Comparison of ENCODE assay signal across 17 cellular contexts in genomic region chr11:118807800-118808778, GRCh38. TPM values are rescaled to one million over a fixed set of nuclear protein-coding genes. Genes with fewer than 3 reads are reported as not detected.
DNase-seq lines count a peak whose midpoint lies in the region; ATAC-seq, FAIRE-seq and TF ChIP-seq lines count a peak whose summit lies in the region.
"Had no signal": no experiment of that assay in that cellular context is flagged by ENCODE, and none has a peak within 500 bp of the region (broad histone marks: within the 10 kb centered on the region; RNA-seq: fewer than 3 reads in every experiment).

No MANE protein-coding gene starts in this region.

- H2AFZ ChIP-seq in HepG2 (ENCODE audit: low read length) = no peak overlapping the region

- TF ChIP-seq RAD21 in HepG2 (CRISPR knock-in tag; IDR thresholded peaks at IDR 0.05) = no peak

- no peaks in the 10 kb centered on the region for H3K36me3 Mint-ChIP-seq in activated naive CD8-positive, alpha-beta T cell treated with anti-CD3 and anti-CD28 coated beads for 36 hours
- H3K36me3 Mint-ChIP-seq in naive thymus-derived CD8-positive, alpha-beta T cell = no peaks in the 10 kb centered on the region
- H3K36me3 Mint-ChIP-seq: CD4-positive, alpha-beta memory T cell had no signal

- no peaks in the 10 kb centered on the region for H3K9me3 Mint-ChIP-seq in activated naive CD8-positive, alpha-beta T cell treated with anti-CD3 and anti-CD28 coated beads for 36 hours
- H3K9me3 Mint-ChIP-seq in naive thymus-derived CD8-positive, alpha-beta T cell = no peaks in the 10 kb centered on the region

- no peaks in the 10 kb centered on the region for H3K27me3 Mint-ChIP-seq in activated naive CD8-positive, alpha-beta T cell treated with anti-CD3 and anti-CD28 coated beads for 36 hours
- H3K27me3 Mint-ChIP-seq in naive thymus-derived CD8-positive, alpha-beta T cell = no peaks in the 10 kb centered on the region
- H3K27me3 Mint-ChIP-seq: CD4-positive, alpha-beta memory T cell had no signal

- no peak for DNase-seq in HepG2 (ENCODE audit: low spot score)
- no peak for DNase-seq in right lobe of liver
- no peak for DNase-seq in activated naive CD8-positive, alpha-beta T cell treated with anti-CD3 and anti-CD28 coated beads for 36 hours
- peak in 1 of 10 donors; percentile 23 for DNase-seq in naive thymus-derived CD8-positive, alpha-beta T cell
- no peak for DNase-seq in DMS 273 treated with DMSO at 0.1 percent for 48 hours (lab: John Stamatoyannopoulos, UW)
- DNase-seq in body of pancreas = no peak
- no peak for DNase-seq in NCI-H1092 treated with DMSO at 0.1 percent for 48 hours (lab: John Stamatoyannopoulos, UW)
- no peak for DNase-seq in medulla oblongata (ENCODE audit: extremely low spot score)
- DNase-seq: Calu3; CD4-positive, alpha-beta memory T cell; DMS79; H7; NCI-H1048; NCI-H146; NCI-H2081 treated with DMSO at 0.1 percent for 48 hours; Peyer's patch had no signal

- no peak for TF ChIP-seq POLR2A in HepG2 (IDR thresholded peaks at IDR 0.05; ENCODE audit: insufficient read depth in 1 of 2, low read depth in 2 of 2, low read length in 2 of 2)
- TF ChIP-seq POLR2A in right lobe of liver (IDR thresholded peaks at IDR 0.05) = no peak
- TF ChIP-seq POLR2A in body of pancreas (IDR thresholded peaks at IDR 0.05) = no peak

- H3K79me2 ChIP-seq in HepG2 (ENCODE audit: insufficient read depth, low read length) = no peaks in the 10 kb centered on the region

- peaks cover 0 to 7% of the 10 kb centered on the region in 2 experiments; a peak in 3 of 5 replicates for H3K27me3 ChIP-seq in HepG2 (ENCODE audit: control insufficient read depth in 1 of 2, insufficient read depth in 2 of 2, low read length in 2 of 2)
- no peaks in the 10 kb centered on the region for H3K27me3 ChIP-seq in right lobe of liver
- no peaks in the 10 kb centered on the region for H3K27me3 ChIP-seq in body of pancreas
- H3K27me3 ChIP-seq: Peyer's patch, SJSA1 had no signal

- POLR2A ChIA-PET in HepG2 (lab: Yijun Ruan, JAX) = no interaction called here
- POLR2A ChIA-PET in naive thymus-derived CD8-positive, alpha-beta T cell (lab: Charles Lee) = interaction anchor here (1.3 to 1.8 kb wide), 2 partner anchors 16 to 87 kb away, joined by 7 to 11 read pairs; no protein-coding TSS in a partner anchor

- ATAC-seq in HepG2 (no peak), right lobe of liver (no peak), body of pancreas (no peak)
- ATAC-seq in naive thymus-derived CD8-positive, alpha-beta T cell = peak; percentile 56 to 72

- WGBS in HepG2 (ENCODE audit: low lambda C conversion rate) = 38% methylated on average over 3 of the region's 3 CpGs
- WGBS in right lobe of liver (ENCODE audit: insufficient coverage, low coverage, low lambda C conversion rate, missing lambda C conversion rate) = 68% methylated on average over 3 of the region's 3 CpGs
- 63 to 77% methylated on average over 3 of the region's 3 CpGs for WGBS in body of pancreas, 2 donors

- H3K4me1 Mint-ChIP-seq in activated naive CD8-positive, alpha-beta T cell treated with anti-CD3 and anti-CD28 coated beads for 36 hours = peaks cover 14% of the 10 kb centered on the region
- peaks cover 12 to 47% (median 20%) of the 10 kb centered on the region in 4 donors for H3K4me1 Mint-ChIP-seq in naive thymus-derived CD8-positive, alpha-beta T cell

- peak overlapping the region; percentile 7 for H3K27ac Mint-ChIP-seq in activated naive CD8-positive, alpha-beta T cell treated with anti-CD3 and anti-CD28 coated beads for 36 hours
- H3K27ac Mint-ChIP-seq in naive thymus-derived CD8-positive, alpha-beta T cell = peak overlapping the region in 9 of 10 donors; percentile 19 to 92 (median 76)

- H3K4me1 ChIP-seq in HepG2 (ENCODE audit: insufficient read depth, low read length) (no peaks in the 10 kb centered on the region), right lobe of liver (peaks cover 0 to 8% (median 0%) of the 10 kb centered on the region in 4 donors), body of pancreas (peaks cover 10% of the 10 kb centered on the region)
- H3K4me1 ChIP-seq: Peyer's patch, SJSA1 had no signal

- no peak for FAIRE-seq in HepG2 (lab: Jason Lieb, UNC)

- H3K4me2 ChIP-seq in HepG2 (ENCODE audit: low read depth, low read length) = no peak overlapping the region

- BruUV-seq in HepG2 (replicated peaks; lab: Mats Ljungman, UMichigan) = no TSS peak

- H4K20me1 ChIP-seq in HepG2 (ENCODE audit: insufficient read depth, low read length) = no peaks in the 10 kb centered on the region

- no peak for TF ChIP-seq CTCF in HepG2 (CRISPR knock-in tag; IDR thresholded peaks at IDR 0.05)
- TF ChIP-seq CTCF in right lobe of liver (IDR thresholded peaks at IDR 0.05) = no peak
- TF ChIP-seq CTCF in body of pancreas (IDR thresholded peaks at IDR 0.05) = no peak

- H3K4me3 Mint-ChIP-seq in activated naive CD8-positive, alpha-beta T cell treated with anti-CD3 and anti-CD28 coated beads for 36 hours = no peak overlapping the region
- H3K4me3 Mint-ChIP-seq in naive thymus-derived CD8-positive, alpha-beta T cell = peak overlapping the region in 9 of 10 donors; percentile 24 to 67 (median 48)
- H3K4me3 Mint-ChIP-seq: CD4-positive, alpha-beta memory T cell had no signal

- H3K27ac ChIP-seq in HepG2 (ENCODE audit: extremely low read length, insufficient read depth, low read length) (no peak overlapping the region), right lobe of liver (peak overlapping the region in 1 of 3 donors; percentile 11), body of pancreas (no peak overlapping the region)
- H3K27ac ChIP-seq: Peyer's patch, SJSA1 had no signal

- H3K4me3 ChIP-seq in HepG2 (replicated peaks in 1 of 3; ENCODE audit: insufficient read depth in 1 of 3, low read depth in 2 of 3, low read length in 3 of 3) = no peak overlapping the region
- H3K4me3 ChIP-seq in right lobe of liver = no peak overlapping the region
- H3K4me3 ChIP-seq in body of pancreas = no peak overlapping the region
- H3K4me3 ChIP-seq: Peyer's patch, SJSA1 had no signal

- H3K9me3 ChIP-seq in HepG2 (ENCODE audit: low read length) = no peaks in the 10 kb centered on the region
- H3K9me3 ChIP-seq in right lobe of liver = no peaks in the 10 kb centered on the region
- H3K9me3 ChIP-seq in body of pancreas = no peaks in the 10 kb centered on the region
- H3K9me3 ChIP-seq: Peyer's patch, SJSA1 had no signal

- TF ChIP-seq EP300 in HepG2 (IDR thresholded peaks at IDR 0.05; ENCODE audit: low read depth in 2 of 2, low read length in 2 of 2) (no peak), HepG2 (CRISPR knock-in tag; IDR thresholded peaks at IDR 0.05; ENCODE audit: borderline replicate concordance) (no peak)

- CTCF ChIA-PET in HepG2 (lab: Yijun Ruan, JAX; ENCODE audit: low intra/inter-chr PET ratio, low total read pairs) = no interaction called here

- H3K9ac ChIP-seq in HepG2 (ENCODE audit: insufficient read depth, low read depth, low read length) = no peak overlapping the region

- H3K36me3 ChIP-seq in HepG2 (replicated peaks in 1 of 2; ENCODE audit: control insufficient read depth in 1 of 2, insufficient read depth in 2 of 2, low read length in 2 of 2) (no peaks in the 10 kb centered on the region), right lobe of liver (no peaks in the 10 kb centered on the region), body of pancreas (replicated peaks in 1 of 2; ENCODE audit: insufficient read depth in 1 of 2, low read depth in 2 of 2) (no peaks in the 10 kb centered on the region)
- H3K36me3 ChIP-seq: Peyer's patch, SJSA1 had no signal

- intact Hi-C loops in HepG2 (cut with micrococcal nuclease; ENCODE audit: unreplicated experiment) = no loop called here
- intact Hi-C loops in right lobe of liver (cut with DNase I) = no loop called here
- intact Hi-C loops in body of pancreas (cut with DNase I) = loop anchor here (10.0 kb wide), 1 partner anchor 87 kb away; no protein-coding TSS in a partner anchor

- in situ Hi-C loops in HepG2 (cut with HindIII; ENCODE audit: extremely low pct_ligation_motif_present, low pct_unique_long_range_greater_than_20kb) = no loop called here

TF ChIP-seq in HepG2, 621 proteins besides CTCF, POLR2A, EP300 and RAD21:
- TF ChIP-seq NFYC (CRISPR knock-in tag; IDR thresholded peaks at IDR 0.05) (no peak), CEBPB (IDR thresholded peaks at IDR 0.05; ENCODE audit: borderline replicate concordance, low read depth, low read length) (peak; percentile 17; the same call in 1 of the 2 replicates)

RNA-seq across cellular contexts. Expression of gene DDX6, which starts 17.1 kb away (rescaled TPM):
- total RNA-seq in HepG2 (2016; rRNA removed; fragmentation: Illumina TruSeq; extraction: Trizol) (59.2 and 163 TPM in 2 replicates), right lobe of liver (10 to 100 TPM; 37.9 to 46.1 (median 43.3) TPM), body of pancreas (10 to 100 TPM; 63.3 to 69.8 TPM)
- total RNA-seq in HepG2 (2016; cell fraction: cytosol; rRNA removed; fragmentation: Illumina TruSeq; extraction: Trizol; ENCODE audit: low read depth) = 12.6 and 14.7 TPM in 2 replicates
- total RNA-seq in HepG2 (2016; cell fraction: insoluble cytoplasmic fraction; rRNA removed; fragmentation: Illumina TruSeq; extraction: Trizol) = 58.3 and 151 TPM in 2 replicates
- total RNA-seq in HepG2 (2016; cell fraction: membrane; rRNA removed; fragmentation: Illumina TruSeq; extraction: Trizol) = 34.3 and 40.2 TPM in 2 replicates
- 62.2 and 69.3 TPM in 2 replicates for total RNA-seq in HepG2 (2016; cell fraction: nucleus; rRNA removed; fragmentation: Illumina TruSeq; extraction: Trizol)
- 20.9 and 21.1 TPM in 2 replicates for polyA plus RNA-seq in HepG2 (2011; rRNA removed)
- 7.3 and 13.0 TPM in 2 replicates for polyA plus RNA-seq in HepG2 (2011; cell fraction: cytosol; rRNA removed)
- polyA plus RNA-seq in HepG2 (2011; cell fraction: nucleus; rRNA removed) = 9.5 and 13.1 TPM in 2 replicates
- polyA plus RNA-seq in HepG2 (2012) = 21.3 and 26.4 TPM in 2 replicates
- 5.1 and 5.3 TPM in 2 replicates for polyA plus RNA-seq in HepG2 (2016; cell fraction: cytosol; fragmentation: Illumina TruSeq; extraction: Trizol; ENCODE audit: low read depth)
- 56.0 and 60.9 TPM in 2 replicates for polyA plus RNA-seq in HepG2 (2016; cell fraction: insoluble cytoplasmic fraction; fragmentation: Illumina TruSeq; extraction: Trizol; ENCODE audit: low read depth)
- polyA plus RNA-seq in HepG2 (2016; cell fraction: membrane; fragmentation: Illumina TruSeq; extraction: Trizol; ENCODE audit: low read depth) = 16.2 and 18.5 TPM in 2 replicates
- polyA plus RNA-seq in HepG2 (2016; cell fraction: nucleus; fragmentation: Illumina TruSeq; extraction: Trizol; ENCODE audit: insufficient read depth, low read depth) = 40.7 and 42.4 TPM in 2 replicates
- 23.3 and 39.3 TPM in 2 replicates for polyA minus RNA-seq in HepG2 (2011; rRNA and poly(A)+ RNA removed; ENCODE audit: low replicate concordance)
- polyA minus RNA-seq in HepG2 (2011; cell fraction: cytosol; rRNA and poly(A)+ RNA removed) = 44.4 and 65.0 TPM in 2 replicates
- polyA minus RNA-seq in HepG2 (2011; cell fraction: nucleus; rRNA and poly(A)+ RNA removed) = 69.1 and 80.8 TPM in 2 replicates
- 100 to 1,000 TPM; 148 to 150 TPM for total RNA-seq in activated naive CD8-positive, alpha-beta T cell treated with anti-CD3 and anti-CD28 coated beads for 36 hours
- total RNA-seq in naive thymus-derived CD8-positive, alpha-beta T cell = 100 to 1,000 TPM; 334 to 340 TPM
- polyA plus RNA-seq in naive thymus-derived CD8-positive, alpha-beta T cell = 100 to 1,000 TPM in 2 of 3 donors, 10 to 100 TPM in 1; 82.7 to 107 (median 106) TPM

Comparison
In these comparisons a context has a peak if more than half of its experiments do, and no peak if none do; other contexts are left out.
1. ATAC-seq: peak in naive thymus-derived CD8-positive, alpha-beta T cell (2 of 2); none in HepG2 (single experiment), right lobe of liver (0 of 4) and body of pancreas (single experiment).